ENCODE assay signal across 26 cellular contexts in the genomic region with DNA sequence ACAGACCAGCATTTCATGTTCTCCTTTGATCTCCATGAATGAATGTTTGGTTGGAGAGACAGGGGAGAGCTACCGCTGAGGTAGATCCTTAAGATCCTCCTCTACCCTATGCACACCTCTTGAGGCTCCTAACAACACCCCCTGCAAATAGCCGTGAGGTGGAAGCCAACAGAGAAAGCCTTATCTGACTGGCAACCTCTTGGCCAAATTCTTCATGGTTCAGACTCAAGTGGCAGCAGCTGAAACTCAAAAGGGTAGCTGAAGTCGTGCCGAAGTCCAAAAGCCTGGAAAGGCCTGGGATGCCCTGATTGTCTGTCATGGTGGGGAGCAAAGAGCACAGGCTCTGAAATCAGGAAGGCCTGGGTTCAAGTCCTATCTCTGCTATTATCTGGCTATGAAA.
"Had no signal": no experiment of that assay in that cellular context is flagged by ENCODE, and none has a peak within 500 bp of the region (broad histone marks: within the 10 kb centered on the region; RNA-seq: fewer than 3 reads in every experiment).

No MANE protein-coding gene starts in this region.

- H3K4me1 ChIP-seq: lower lobe of right lung, parathyroid adenoma, psoas muscle, tibial nerve, upper lobe of left lung, vagina had no signal

- H3K9me3 ChIP-seq: lower lobe of right lung, neutrophil, psoas muscle, suprapubic skin, tibial nerve, upper lobe of left lung, vagina had no signal

- H3K4me3 Mint-ChIP-seq: immature natural killer cell; naive thymus-derived CD8-positive, alpha-beta T cell; nephron; neural crest cell; stimulated activated naive B cell treated with anti-CD40 and anti-IgM and Interleukin-4, amounts not matched to agents 10 μg/mL and 1 μg/mL and 100 μg/mL, for 72 hours; stimulated activated naive CD8-positive, alpha-beta T cell treated with anti-CD3 and anti-CD28 coated beads, Interleukin-15, Interleukin-2, amounts not matched to agents 100 ng/mL and 50 ng/mL, for 24 hours had no signal

- H3K36me3 Mint-ChIP-seq: immature natural killer cell; naive thymus-derived CD8-positive, alpha-beta T cell had no signal

- H3K27ac ChIP-seq: lower lobe of right lung, neutrophil, parathyroid adenoma, psoas muscle, skin epidermis, suprapubic skin, tibial nerve, upper lobe of left lung, vagina had no signal

- DNase-seq: hippocampal formation; immature natural killer cell; kidney; lower lobe of right lung; mammary epithelial cell; mesenchymal stem cell; naive thymus-derived CD8-positive, alpha-beta T cell; occipital lobe; psoas muscle; stimulated activated CD4-positive, alpha-beta T cell treated with anti-CD3 and anti-CD28 coated beads, Interleukin-12 subunit alpha, Interleukin-12 subunit beta, amount 100 ng/mL, for 4 hours; stimulated activated CD4-positive, alpha-beta T cell treated with anti-CD3 and anti-CD28 coated beads, Interleukin-15, amount 100 ng/mL, for 24 hours; stimulated activated CD4-positive, alpha-beta T cell treated with anti-CD3 and anti-CD28 coated beads, Interleukin-2, amount 100 ng/mL, for 24 hours; stimulated activated CD4-positive, alpha-beta T cell treated with anti-CD3 and anti-CD28 coated beads, Interleukin-4, amount 100 ng/mL, for 1 hour; stimulated activated naive B cell treated with anti-CD40 and anti-IgM and Interleukin-4, amounts not matched to agents 10 μg/mL and 1 μg/mL and 100 μg/mL, for 72 hours; upper lobe of left lung had no signal

- H3K9me3 Mint-ChIP-seq: naive thymus-derived CD8-positive, alpha-beta T cell; nephron; neural crest cell; stimulated activated naive CD8-positive, alpha-beta T cell treated with anti-CD3 and anti-CD28 coated beads, Interleukin-15, Interleukin-2, amounts not matched to agents 100 ng/mL and 50 ng/mL, for 24 hours had no signal

- H3K4me1 Mint-ChIP-seq: immature natural killer cell; naive thymus-derived CD8-positive, alpha-beta T cell; neural crest cell had no signal

- H2AFZ ChIP-seq: parathyroid adenoma had no signal

- H3K27me3 ChIP-seq: neutrophil, suprapubic skin, tibial nerve, upper lobe of left lung, vagina had no signal

- H3K27ac Mint-ChIP-seq: immature natural killer cell; naive thymus-derived CD8-positive, alpha-beta T cell; nephron; stimulated activated naive B cell treated with anti-CD40 and anti-IgM and Interleukin-4, amounts not matched to agents 10 μg/mL and 1 μg/mL and 100 μg/mL, for 72 hours; stimulated activated naive CD8-positive, alpha-beta T cell treated with anti-CD3 and anti-CD28 coated beads, Interleukin-15, Interleukin-2, amounts not matched to agents 100 ng/mL and 50 ng/mL, for 24 hours had no signal

- ATAC-seq: lower lobe of right lung; naive thymus-derived CD8-positive, alpha-beta T cell; psoas muscle; sciatic nerve; stimulated activated naive B cell treated with anti-CD40 and anti-IgM and Interleukin-4, amounts not matched to agents 10 μg/mL and 1 μg/mL and 100 μg/mL, for 72 hours had no signal

- FAIRE-seq: islet of Langerhans, kidney had no signal

- H3K4me3 ChIP-seq: lower lobe of right lung, psoas muscle, skin epidermis, suprapubic skin, tibial nerve, upper lobe of left lung, vagina had no signal

- H3K79me2 ChIP-seq: parathyroid adenoma had no signal

- H3K9ac ChIP-seq: parathyroid adenoma had no signal

- H3K36me3 ChIP-seq: lower lobe of right lung, neutrophil, suprapubic skin, tibial nerve, upper lobe of left lung, vagina had no signal
